Comparison of ENCODE assay signal across 8 cellular contexts in the genomic region with DNA sequence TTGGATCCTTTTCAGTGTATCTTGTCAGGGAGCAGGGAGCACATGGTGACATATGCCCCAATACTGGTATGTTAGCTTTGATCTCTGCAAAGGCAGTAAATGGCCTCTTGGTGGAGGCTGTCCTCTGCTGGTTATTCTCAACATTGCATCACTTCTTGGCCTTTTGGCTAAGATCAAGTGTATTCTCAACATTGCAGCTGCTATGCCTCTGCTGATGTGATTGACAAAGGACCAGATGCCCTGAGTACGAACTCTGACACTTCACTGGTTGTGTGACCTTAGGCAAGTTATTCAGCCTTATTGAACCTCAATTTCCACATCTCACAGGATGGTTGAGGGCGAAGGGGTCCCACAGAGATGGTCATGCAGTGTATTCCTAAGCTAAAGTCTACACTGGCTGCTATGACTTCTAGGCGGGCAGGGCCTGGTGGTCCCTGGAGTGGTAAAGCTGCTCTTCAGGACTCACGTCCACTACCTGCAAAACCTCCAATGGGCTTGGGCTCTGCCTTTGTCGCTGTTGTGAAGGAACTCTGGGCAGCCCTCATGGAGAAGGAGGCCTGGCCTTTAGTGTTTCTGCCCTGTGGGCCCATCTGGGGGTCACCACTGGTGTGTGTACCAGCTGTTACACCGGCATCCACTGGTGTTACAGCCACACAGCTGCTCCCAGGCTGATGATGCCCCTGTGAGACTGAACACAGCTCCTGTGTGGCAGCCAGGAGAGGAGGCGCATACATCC.
DNase-seq lines count a peak whose midpoint lies in the region; ATAC-seq and TF ChIP-seq lines count a peak whose summit lies in the region.

No MANE protein-coding gene starts in this region.

- ATAC-seq in HG02571 (IDR thresholded peaks at IDR 0.05; ENCODE audit: unreplicated experiment) (peak; percentile 48), SK-N-SH treated with all-trans-retinoic acid at 6 μM for 48 hours (peak; percentile 75), HG02884 (IDR thresholded peaks at IDR 0.05; ENCODE audit: unreplicated experiment) (no peak)

- peaks cover 3% of the 10 kb centered on the region for H3K27me3 Mint-ChIP-seq in brain

- peaks cover 40% of the 10 kb centered on the region for H3K4me1 Mint-ChIP-seq in brain

- peaks cover 0 to 5% (median 0%) of the 10 kb centered on the region in 5 experiments for H3K9me3 Mint-ChIP-seq in brain

- H3K27ac Mint-ChIP-seq in brain: peak overlapping the region in 2 of 5 experiments; percentile 26 to 56

- DNase-seq in GM04504 (ENCODE audit: low read depth): peak; percentile 55
- DNase-seq in NCI-H1436 (lab: John Stamatoyannopoulos, UW): peak; percentile 74
- DNase-seq in iPS-NIHi7 (ENCODE audit: extremely low spot score): peak; percentile 76
- DNase-seq in stimulated activated CD4-positive, alpha-beta T cell treated with anti-CD3 and anti-CD28 coated beads, Interleukin-12 subunit alpha, Interleukin-12 subunit beta, amount 100 ng/mL, for 4 hours: peak; percentile 12

- TF ChIP-seq CTCF in brain (conservative IDR thresholded peaks at IDR 0.05): peak; percentile 96 to 99

- no peak overlapping the region for H3K4me3 Mint-ChIP-seq in brain

- H3K36me3 Mint-ChIP-seq in brain: no peaks in the 10 kb centered on the region

TF ChIP-seq in SK-N-SH treated with all-trans-retinoic acid at 6 μM for 48 hours, 23 proteins besides CTCF, POLR2A, EP300 and RAD21:
- TF ChIP-seq, protein P1, sequence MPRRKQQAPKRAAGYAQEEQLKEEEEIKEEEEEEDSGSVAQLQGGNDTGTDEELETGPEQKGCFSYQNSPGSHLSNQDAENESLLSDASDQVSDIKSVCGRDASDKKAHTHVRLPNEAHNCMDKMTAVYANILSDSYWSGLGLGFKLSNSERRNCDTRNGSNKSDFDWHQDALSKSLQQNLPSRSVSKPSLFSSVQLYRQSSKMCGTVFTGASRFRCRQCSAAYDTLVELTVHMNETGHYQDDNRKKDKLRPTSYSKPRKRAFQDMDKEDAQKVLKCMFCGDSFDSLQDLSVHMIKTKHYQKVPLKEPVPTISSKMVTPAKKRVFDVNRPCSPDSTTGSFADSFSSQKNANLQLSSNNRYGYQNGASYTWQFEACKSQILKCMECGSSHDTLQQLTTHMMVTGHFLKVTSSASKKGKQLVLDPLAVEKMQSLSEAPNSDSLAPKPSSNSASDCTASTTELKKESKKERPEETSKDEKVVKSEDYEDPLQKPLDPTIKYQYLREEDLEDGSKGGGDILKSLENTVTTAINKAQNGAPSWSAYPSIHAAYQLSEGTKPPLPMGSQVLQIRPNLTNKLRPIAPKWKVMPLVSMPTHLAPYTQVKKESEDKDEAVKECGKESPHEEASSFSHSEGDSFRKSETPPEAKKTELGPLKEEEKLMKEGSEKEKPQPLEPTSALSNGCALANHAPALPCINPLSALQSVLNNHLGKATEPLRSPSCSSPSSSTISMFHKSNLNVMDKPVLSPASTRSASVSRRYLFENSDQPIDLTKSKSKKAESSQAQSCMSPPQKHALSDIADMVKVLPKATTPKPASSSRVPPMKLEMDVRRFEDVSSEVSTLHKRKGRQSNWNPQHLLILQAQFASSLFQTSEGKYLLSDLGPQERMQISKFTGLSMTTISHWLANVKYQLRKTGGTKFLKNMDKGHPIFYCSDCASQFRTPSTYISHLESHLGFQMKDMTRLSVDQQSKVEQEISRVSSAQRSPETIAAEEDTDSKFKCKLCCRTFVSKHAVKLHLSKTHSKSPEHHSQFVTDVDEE (CRISPR knock-in tag; IDR thresholded peaks at IDR 0.05): no peak
- no peak for TF ChIP-seq ZC3H10 (CRISPR knock-in tag; IDR thresholded peaks at IDR 0.05)
- no peak for TF ChIP-seq PPARA (CRISPR knock-in tag; IDR thresholded peaks at IDR 0.05; ENCODE audit: borderline replicate concordance)
- no peak for TF ChIP-seq TOX (CRISPR knock-in tag; IDR thresholded peaks at IDR 0.05; ENCODE audit: borderline replicate concordance)
- TF ChIP-seq TCF4 (CRISPR knock-in tag; IDR thresholded peaks at IDR 0.05; ENCODE audit: borderline replicate concordance): no peak
- TF ChIP-seq, protein P2, sequence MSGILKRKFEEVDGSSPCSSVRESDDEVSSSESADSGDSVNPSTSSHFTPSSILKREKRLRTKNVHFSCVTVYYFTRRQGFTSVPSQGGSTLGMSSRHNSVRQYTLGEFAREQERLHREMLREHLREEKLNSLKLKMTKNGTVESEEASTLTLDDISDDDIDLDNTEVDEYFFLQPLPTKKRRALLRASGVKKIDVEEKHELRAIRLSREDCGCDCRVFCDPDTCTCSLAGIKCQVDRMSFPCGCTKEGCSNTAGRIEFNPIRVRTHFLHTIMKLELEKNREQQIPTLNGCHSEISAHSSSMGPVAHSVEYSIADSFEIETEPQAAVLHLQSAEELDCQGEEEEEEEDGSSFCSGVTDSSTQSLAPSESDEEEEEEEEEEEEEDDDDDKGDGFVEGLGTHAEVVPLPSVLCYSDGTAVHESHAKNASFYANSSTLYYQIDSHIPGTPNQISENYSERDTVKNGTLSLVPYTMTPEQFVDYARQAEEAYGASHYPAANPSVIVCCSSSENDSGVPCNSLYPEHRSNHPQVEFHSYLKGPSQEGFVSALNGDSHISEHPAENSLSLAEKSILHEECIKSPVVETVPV (CRISPR knock-in tag; IDR thresholded peaks at IDR 0.05): no peak
- TF ChIP-seq ARNTL (CRISPR knock-in tag; IDR thresholded peaks at IDR 0.05; ENCODE audit: borderline replicate concordance, low read depth): no peak
- TF ChIP-seq GLIS3 (CRISPR knock-in tag; IDR thresholded peaks at IDR 0.05): no peak
- no peak for TF ChIP-seq SNAI2 (CRISPR knock-in tag; IDR thresholded peaks at IDR 0.05)
- TF ChIP-seq RARB (CRISPR knock-in tag; IDR thresholded peaks at IDR 0.05): no peak
- no peak for TF ChIP-seq ZNF565 (CRISPR knock-in tag; conservative IDR thresholded peaks at IDR 0.05; ENCODE audit: low read depth)
- TF ChIP-seq, protein P3, sequence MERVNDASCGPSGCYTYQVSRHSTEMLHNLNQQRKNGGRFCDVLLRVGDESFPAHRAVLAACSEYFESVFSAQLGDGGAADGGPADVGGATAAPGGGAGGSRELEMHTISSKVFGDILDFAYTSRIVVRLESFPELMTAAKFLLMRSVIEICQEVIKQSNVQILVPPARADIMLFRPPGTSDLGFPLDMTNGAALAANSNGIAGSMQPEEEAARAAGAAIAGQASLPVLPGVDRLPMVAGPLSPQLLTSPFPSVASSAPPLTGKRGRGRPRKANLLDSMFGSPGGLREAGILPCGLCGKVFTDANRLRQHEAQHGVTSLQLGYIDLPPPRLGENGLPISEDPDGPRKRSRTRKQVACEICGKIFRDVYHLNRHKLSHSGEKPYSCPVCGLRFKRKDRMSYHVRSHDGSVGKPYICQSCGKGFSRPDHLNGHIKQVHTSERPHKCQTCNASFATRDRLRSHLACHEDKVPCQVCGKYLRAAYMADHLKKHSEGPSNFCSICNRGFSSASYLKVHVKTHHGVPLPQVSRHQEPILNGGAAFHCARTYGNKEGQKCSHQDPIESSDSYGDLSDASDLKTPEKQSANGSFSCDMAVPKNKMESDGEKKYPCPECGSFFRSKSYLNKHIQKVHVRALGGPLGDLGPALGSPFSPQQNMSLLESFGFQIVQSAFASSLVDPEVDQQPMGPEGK (CRISPR knock-in tag; IDR thresholded peaks at IDR 0.05; ENCODE audit: borderline replicate concordance): no peak
- no peak for TF ChIP-seq ZFP30 (CRISPR knock-in tag; IDR thresholded peaks at IDR 0.05)

Comparison
In these comparisons a context has a peak if more than half of its experiments do, and no peak if none do; other contexts are left out.
1. DNase-seq: peak in every context shown above with its lines; median percentile 76 in iPS-NIHi7; 74 in NCI-H1436; 55 in GM04504; 12 in stimulated activated CD4-positive, alpha-beta T cell treated with anti-CD3 and anti-CD28 coated beads, Interleukin-12 subunit alpha, Interleukin-12 subunit beta, amount 100 ng/mL, for 4 hours.